27 cellular contexts compared by ENCODE assay signal in the genomic region with DNA sequence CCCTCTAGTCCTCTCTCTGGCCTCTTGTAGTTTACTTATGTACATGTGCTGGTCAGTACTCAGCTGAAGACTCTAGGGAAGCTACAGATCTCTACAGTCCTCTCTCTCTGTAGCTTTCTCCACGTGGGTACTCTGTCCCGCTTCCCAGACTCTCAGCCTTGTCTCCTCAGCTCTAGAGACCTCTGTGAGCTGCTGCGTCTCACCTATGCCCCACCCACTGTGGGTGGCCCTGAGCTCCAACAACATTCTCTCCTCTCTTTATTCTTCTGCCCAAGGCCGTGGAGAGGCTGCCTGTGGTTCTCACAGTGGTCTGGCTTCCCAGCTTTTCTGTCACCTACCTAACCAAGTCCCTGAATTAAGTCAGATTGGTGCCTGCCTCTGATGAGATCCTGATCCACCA. TPM values are rescaled to one million over a fixed set of nuclear protein-coding genes. Genes with fewer than 3 reads are reported as not detected.
A peak's percentile ranks its signal among the peaks of the same experiment; 100 is the strongest.
DNase-seq lines count a peak whose midpoint lies in the region; ATAC-seq and TF ChIP-seq lines count a peak whose summit lies in the region.
"Had no signal": no experiment of that assay in that cellular context is flagged by ENCODE, and none has a peak within 500 bp of the region (broad histone marks: within the 10 kb centered on the region; RNA-seq: fewer than 3 reads in every experiment).

No MANE protein-coding gene starts in this region.

- no peak for ATAC-seq in activated naive CD8-positive, alpha-beta T cell treated with anti-CD3 and anti-CD28 coated beads, Interleukin-2, amount 50 U/mL, for 24 hours
- ATAC-seq in activated T-helper 17 cell treated with anti-CD3 and anti-CD28 coated beads, Interleukin-2, amount 50 U/mL, for 72 hours (replicated peaks): no peak
- no peak for ATAC-seq in GM21390 (IDR thresholded peaks at IDR 0.05; ENCODE audit: unreplicated experiment)
- ATAC-seq: Panc1 had no signal

- no peak overlapping the region for H3K23ac ChIP-seq in mesendoderm (ENCODE audit: low read length)

- H3K9ac ChIP-seq in mesendoderm (ENCODE audit: low read length): no peak overlapping the region

- H3K56ac ChIP-seq in mesendoderm (ENCODE audit: low read length): no peak overlapping the region

- H3K36me3 ChIP-seq in mesendoderm (ENCODE audit: control insufficient read depth, insufficient read depth, low read length) (no peaks in the 10 kb centered on the region), thyroid gland (peaks cover 5 to 11% of the 10 kb centered on the region in 2 donors)
- H3K36me3 ChIP-seq: cardiac muscle cell, HAP-1, neutrophil had no signal

- no peaks in the 10 kb centered on the region for H3K9me3 ChIP-seq in thyroid gland
- H3K9me3 ChIP-seq: colonic mucosa, HAP-1, left ventricle myocardium inferior, neutrophil, testis had no signal

- no peak overlapping the region for H3K18ac ChIP-seq in mesendoderm (ENCODE audit: low read length)

- TF ChIP-seq POLR2A in thyroid gland (IDR thresholded peaks at IDR 0.05): peak in 1 of 2 donors; percentile 47

- peak overlapping the region; percentile 64 for H3K27ac Mint-ChIP-seq in activated naive CD8-positive, alpha-beta T cell
- H3K27ac Mint-ChIP-seq in activated naive CD8-positive, alpha-beta T cell treated with anti-CD3 and anti-CD28 coated beads, Interleukin-2, amount 50 U/mL, for 24 hours: no peak overlapping the region
- H3K27ac Mint-ChIP-seq in activated T-helper 17 cell treated with anti-CD3 and anti-CD28 coated beads, Interleukin-2, amount 50 U/mL, for 72 hours: peak overlapping the region; percentile 21
- H3K27ac Mint-ChIP-seq: activated CD4-positive, alpha-beta memory T cell treated with anti-CD3 and anti-CD28 coated beads for 36 hours; activated naive CD8-positive, alpha-beta T cell treated with anti-CD3 and anti-CD28 coated beads for 36 hours had no signal

- no peak overlapping the region for H3K4me2 ChIP-seq in mesendoderm (ENCODE audit: low read length)

- no peak overlapping the region for H4K5ac ChIP-seq in mesendoderm (ENCODE audit: low read length)

- no peak overlapping the region for H2BK120ac ChIP-seq in mesendoderm (ENCODE audit: low read depth, low read length)

- H3K27me3 Mint-ChIP-seq in activated naive CD8-positive, alpha-beta T cell: no peaks in the 10 kb centered on the region
- no peaks in the 10 kb centered on the region for H3K27me3 Mint-ChIP-seq in activated naive CD8-positive, alpha-beta T cell treated with anti-CD3 and anti-CD28 coated beads, Interleukin-2, amount 50 U/mL, for 24 hours
- H3K27me3 Mint-ChIP-seq in activated T-helper 17 cell treated with anti-CD3 and anti-CD28 coated beads, Interleukin-2, amount 50 U/mL, for 72 hours: no peaks in the 10 kb centered on the region
- H3K27me3 Mint-ChIP-seq: activated CD4-positive, alpha-beta memory T cell treated with anti-CD3 and anti-CD28 coated beads for 36 hours; activated naive CD8-positive, alpha-beta T cell treated with anti-CD3 and anti-CD28 coated beads for 36 hours had no signal

- no peak overlapping the region for H3K4ac ChIP-seq in mesendoderm (ENCODE audit: low read depth, low read length)

- H3K4me1 Mint-ChIP-seq in activated naive CD8-positive, alpha-beta T cell (ENCODE audit: low read depth): peaks cover 94% of the 10 kb centered on the region
- peaks cover 62% of the 10 kb centered on the region for H3K4me1 Mint-ChIP-seq in activated naive CD8-positive, alpha-beta T cell treated with anti-CD3 and anti-CD28 coated beads, Interleukin-2, amount 50 U/mL, for 24 hours
- H3K4me1 Mint-ChIP-seq in activated T-helper 17 cell treated with anti-CD3 and anti-CD28 coated beads, Interleukin-2, amount 50 U/mL, for 72 hours: peaks cover 40% of the 10 kb centered on the region

- peaks cover 20% of the 10 kb centered on the region for H3K36me3 Mint-ChIP-seq in activated naive CD8-positive, alpha-beta T cell
- H3K36me3 Mint-ChIP-seq in activated naive CD8-positive, alpha-beta T cell treated with anti-CD3 and anti-CD28 coated beads, Interleukin-2, amount 50 U/mL, for 24 hours (ENCODE audit: low read depth): peaks cover 26% of the 10 kb centered on the region
- peaks cover 34% of the 10 kb centered on the region for H3K36me3 Mint-ChIP-seq in activated T-helper 17 cell treated with anti-CD3 and anti-CD28 coated beads, Interleukin-2, amount 50 U/mL, for 72 hours (ENCODE audit: low read depth)

- H3K79me2 ChIP-seq in mesendoderm (ENCODE audit: control insufficient read depth, insufficient read depth, low read length): no peaks in the 10 kb centered on the region

- H3K27ac ChIP-seq in mesendoderm (ENCODE audit: low read depth, low read length): no peak overlapping the region
- peak overlapping the region; percentile 2 to 88 (median 56) for H3K27ac ChIP-seq in thyroid gland
- H3K27ac ChIP-seq: C4-2B, cardiac muscle cell, colonic mucosa, HL-60, left ventricle myocardium inferior, neutrophil, testis had no signal

- H2BK15ac ChIP-seq in mesendoderm (replicated peaks; ENCODE audit: low read depth): no peak overlapping the region

- intact Hi-C loops in thyroid gland (cut with DNase I): no loop called here

- H4K8ac ChIP-seq in mesendoderm (ENCODE audit: low read depth, low read length): no peak overlapping the region

- H3K27me3 ChIP-seq in mesendoderm (ENCODE audit: insufficient read depth, low read length, poor library complexity) (no peaks in the 10 kb centered on the region), thyroid gland (no peaks in the 10 kb centered on the region)
- H3K27me3 ChIP-seq: cardiac muscle cell, colonic mucosa, neutrophil, testis had no signal

- no peaks in the 10 kb centered on the region for H3K4me1 ChIP-seq in mesendoderm (ENCODE audit: control insufficient read depth, low read depth, low read length)
- H3K4me1 ChIP-seq in thyroid gland: peaks cover 77 to 86% of the 10 kb centered on the region in 2 donors
- H3K4me1 ChIP-seq: colonic mucosa, HAP-1 had no signal

- H3K4me3 Mint-ChIP-seq in activated naive CD8-positive, alpha-beta T cell: peak overlapping the region; percentile 59
- no peak overlapping the region for H3K4me3 Mint-ChIP-seq in activated naive CD8-positive, alpha-beta T cell treated with anti-CD3 and anti-CD28 coated beads, Interleukin-2, amount 50 U/mL, for 24 hours
- no peak overlapping the region for H3K4me3 Mint-ChIP-seq in activated T-helper 17 cell treated with anti-CD3 and anti-CD28 coated beads, Interleukin-2, amount 50 U/mL, for 72 hours
- H3K4me3 Mint-ChIP-seq: activated CD4-positive, alpha-beta memory T cell treated with anti-CD3 and anti-CD28 coated beads for 36 hours; activated naive CD8-positive, alpha-beta T cell treated with anti-CD3 and anti-CD28 coated beads for 36 hours had no signal

- H2BK5ac ChIP-seq in mesendoderm (ENCODE audit: low read length): no peak overlapping the region

- no peak for DNase-seq in activated naive CD8-positive, alpha-beta T cell treated with anti-CD3 and anti-CD28 coated beads, Interleukin-2, amount 50 U/mL, for 24 hours
- peak; percentile 14 for DNase-seq in mesendoderm
- peak; percentile 61 for DNase-seq in thyroid gland
- DNase-seq in epidermal melanocyte (ENCODE audit: insufficient read length, low spot score): no peak
- no peak for DNase-seq in HuH-7 (ENCODE audit: low spot score)
- DNase-seq: activated CD4-positive, alpha-beta memory T cell treated with anti-CD3 and anti-CD28 coated beads for 36 hours; activated CD4-positive, CD25-positive, alpha-beta regulatory T cell treated with anti-CD3 and anti-CD28 coated beads, Interleukin-2, amount 50 U/mL, for 72 hours; activated naive CD8-positive, alpha-beta T cell treated with anti-CD3 and anti-CD28 coated beads for 36 hours; colonic mucosa; effector CD4-positive, alpha-beta T cell; Kasumi-1; left ventricle myocardium inferior; NCI-H1417; NCI-H2081; NCI-H345; SHP77 treated with DMSO at 0.1 percent for 48 hours; stimulated activated naive CD4-positive, alpha-beta T cell; testis had no signal

- no CpG with 5 or more reads among the region's 4 CpGs for WGBS in mesendoderm (ENCODE audit: extremely low coverage, insufficient coverage, low lambda C conversion rate)
- WGBS in thyroid gland, 2 donors: 34 to 44% methylated on average over 4 of the region's 4 CpGs

- H3K79me1 ChIP-seq in mesendoderm (ENCODE audit: low read length): no peaks in the 10 kb centered on the region

- H3K4me3 ChIP-seq in mesendoderm (ENCODE audit: low read length) (no peak overlapping the region), thyroid gland (replicated peaks in 1 of 3) (no peak overlapping the region)
- H3K4me3 ChIP-seq: cardiac muscle cell, colonic mucosa, HAP-1, left ventricle myocardium inferior, testis had no signal

- H3K9me3 Mint-ChIP-seq in activated naive CD8-positive, alpha-beta T cell (ENCODE audit: low read depth): no peaks in the 10 kb centered on the region
- no peaks in the 10 kb centered on the region for H3K9me3 Mint-ChIP-seq in activated naive CD8-positive, alpha-beta T cell treated with anti-CD3 and anti-CD28 coated beads, Interleukin-2, amount 50 U/mL, for 24 hours
- no peaks in the 10 kb centered on the region for H3K9me3 Mint-ChIP-seq in activated T-helper 17 cell treated with anti-CD3 and anti-CD28 coated beads, Interleukin-2, amount 50 U/mL, for 72 hours
- H3K9me3 Mint-ChIP-seq: activated CD4-positive, alpha-beta memory T cell treated with anti-CD3 and anti-CD28 coated beads for 36 hours; activated naive CD8-positive, alpha-beta T cell treated with anti-CD3 and anti-CD28 coated beads for 36 hours had no signal

- TF ChIP-seq CTCF in thyroid gland (IDR thresholded peaks at IDR 0.05): no peak

- H2AK5ac ChIP-seq in mesendoderm (ENCODE audit: low read length): no peak overlapping the region

RNA-seq across cellular contexts. Expression of a gene that starts 33.4 kb away (rescaled TPM):
- total RNA-seq in activated T-helper 17 cell treated with anti-CD3 and anti-CD28 coated beads, Interleukin-2, amount 50 U/mL, for 72 hours: 10 to 100 TPM; 33.5 to 41.5 TPM
- 2.0 TPM for polyA plus RNA-seq in mesendoderm (2013, experiment 1 of 2)
- 2.0 TPM for polyA plus RNA-seq in mesendoderm (2013, experiment 2 of 2)
- total RNA-seq in thyroid gland: 100 to 1,000 TPM; 132 to 189 (median 182) TPM

Comparison
In these comparisons a context has a peak if more than half of its experiments do, and no peak if none do; other contexts are left out.
1. DNase-seq: peak in mesendoderm (single experiment) and thyroid gland (2 of 2); none in activated naive CD8-positive, alpha-beta T cell treated with anti-CD3 and anti-CD28 coated beads, Interleukin-2, amount 50 U/mL, for 24 hours (single experiment), epidermal melanocyte (single experiment) and HuH-7 (single experiment).